Comparison of ENCODE assay signal across 20 cellular contexts in the genomic region with DNA sequence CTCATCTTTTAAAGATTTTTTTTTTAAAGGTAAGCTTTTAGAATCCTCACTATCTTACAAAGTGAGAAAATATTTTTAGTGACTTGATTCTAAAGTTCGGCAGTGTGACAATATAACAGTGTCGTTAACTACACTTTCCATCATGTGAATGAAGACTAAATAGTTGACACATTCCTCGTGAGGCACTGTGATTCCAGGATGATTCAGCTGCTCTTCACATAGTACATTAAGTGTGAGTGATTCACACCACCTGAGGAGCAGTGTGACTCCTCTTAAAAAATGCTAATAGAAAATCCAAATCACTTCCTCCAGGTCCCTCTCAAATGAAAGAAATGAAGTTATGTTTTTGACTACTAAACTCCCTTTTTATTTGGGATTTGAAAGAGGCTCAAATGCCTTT.
"Had no signal": no experiment of that assay in that cellular context is flagged by ENCODE, and none has a peak within 500 bp of the region (broad histone marks: within the 10 kb centered on the region; RNA-seq: fewer than 3 reads in every experiment).

No MANE protein-coding gene starts in this region.

- H3K27me3 ChIP-seq: brain microvascular endothelial cell, Peyer's patch had no signal

- H3K27ac ChIP-seq: brain microvascular endothelial cell, Peyer's patch had no signal

- H3K4me3 ChIP-seq: K562, Peyer's patch had no signal

- H3K4me1 ChIP-seq: Peyer's patch had no signal

- H3K9me3 ChIP-seq: Peyer's patch had no signal

- H3K36me3 ChIP-seq: brain microvascular endothelial cell, Peyer's patch had no signal

- DNase-seq: activated CD4-positive, alpha-beta T cell treated with anti-CD3 and anti-CD28 coated beads for 48 hours; activated CD4-positive, alpha-beta T cell treated with anti-CD3 and anti-CD28 coated beads, Interleukin-2, amount 50 U/mL, for 4 hours; activated CD8-positive, alpha-beta memory T cell treated with anti-CD3 and anti-CD28 coated beads for 24 hours; activated gamma-delta T cell treated with Interleukin-2 at 50 U/mL for 16 hours; activated naive CD4-positive, alpha-beta T cell treated with anti-CD3 and anti-CD28 coated beads, Interleukin-2, amount 10 ng/mL, durations not matched to agents 7 days and 5 days; activated naive CD8-positive, alpha-beta T cell treated with anti-CD3 and anti-CD28 coated beads for 36 hours; activated T-cell treated with anti-CD3 and anti-CD28 coated beads, Interleukin-2, amount 50 U/mL, for 48 hours; brain microvascular endothelial cell; Karpas-422; NCI-H1105 treated with DMSO at 0.1 percent for 48 hours; NCI-H1436 treated with DMSO at 0.1 percent for 48 hours; NCI-H187 treated with DMSO at 0.1 percent for 48 hours; NCI-H510A treated with DMSO at 0.1 percent for 48 hours; NCI-H69; NK-92 treated with Interleukin-12 subunit alpha and Interleukin-12 subunit beta, amount 100 ng/mL, for 24 hours; OCI-M1; Peyer's patch; SHP77 treated with DMSO at 0.1 percent for 48 hours had no signal

- ATAC-seq: activated CD4-positive, CD25-positive, alpha-beta regulatory T cell treated with anti-CD3 and anti-CD28 coated beads, Interleukin-2, amount 50 U/mL, for 24 hours; K562 had no signal
